Comparison of ENCODE assay signal across 10 cellular contexts in the genomic region with DNA sequence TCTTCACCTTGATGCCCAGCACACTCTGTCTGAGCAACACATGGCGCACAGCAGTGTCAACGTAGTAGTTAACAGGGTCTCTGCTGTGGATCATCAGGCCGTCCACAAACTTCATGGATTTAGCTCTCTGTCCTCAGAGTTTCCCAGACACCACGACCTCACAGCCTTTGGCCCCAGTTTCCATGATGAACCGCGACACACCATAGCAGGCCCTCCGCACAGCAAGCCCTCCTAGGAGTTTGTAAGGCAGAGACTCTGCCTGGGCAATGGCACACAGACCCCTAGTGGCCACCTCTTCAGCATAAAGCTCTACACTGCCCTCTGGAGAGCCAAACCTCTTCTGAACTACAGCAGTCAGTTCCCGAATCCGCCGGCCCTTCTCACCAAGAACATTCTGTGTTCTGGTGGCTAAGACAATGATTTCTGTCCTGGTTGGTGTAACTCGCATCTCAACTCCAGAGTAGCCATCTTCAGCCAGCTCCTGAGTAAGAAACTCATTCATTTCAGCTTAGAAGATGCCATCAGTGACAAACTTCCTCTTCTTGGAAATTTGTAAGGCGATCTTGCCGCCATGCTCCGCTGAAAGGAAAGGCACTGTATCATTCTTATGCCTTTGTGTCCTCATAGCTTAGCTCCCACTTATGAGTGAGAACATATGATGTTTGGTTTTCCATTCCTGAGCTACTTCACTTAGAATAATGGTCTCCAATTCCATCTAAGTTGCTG. TPM values are rescaled to one million over a fixed set of nuclear protein-coding genes. Genes with fewer than 3 reads are reported as not detected.
DNase-seq lines count a peak whose midpoint lies in the region; ATAC-seq and TF ChIP-seq lines count a peak whose summit lies in the region.
"Not testable (repeated sequence)": the region's sequence is repeated elsewhere in the genome, so short reads cannot be mapped to it uniquely, and the experiment has no call there.
"Had no signal": no experiment of that assay in that cellular context is flagged by ENCODE, and none has a peak within 500 bp of the region (broad histone marks: within the 10 kb centered on the region; RNA-seq: fewer than 3 reads in every experiment).

No MANE protein-coding gene starts in this region.

- intact Hi-C loops in spleen (cut with DNase I; ENCODE audit: low total_unique reads): not testable (repeated sequence)

- H3K27ac ChIP-seq in liver (ENCODE audit: low read depth in 1 of 2, low read length in 2 of 2); spleen: not testable (repeated sequence)

- H3F3A ChIP-seq in Loucy (ENCODE audit: low read depth): not testable (repeated sequence)

- not testable (repeated sequence) for H3K4me2 ChIP-seq in Loucy (ENCODE audit: low read depth, low read length, poor library complexity, severe bottlenecking)

- H3K36me3 ChIP-seq in Loucy (ENCODE audit: insufficient read depth, low read length); liver (ENCODE audit: control insufficient read depth in 4 of 4, insufficient read depth in 3 of 4, low read depth in 1 of 4, low read length in 3 of 4); spleen: not testable (repeated sequence)

- WGBS in liver: 81% methylated on average over 14 of the region's 14 CpGs
- 78 to 83% (median 79%) methylated on average over 14 of the region's 14 CpGs for WGBS in spleen, 5 donors

- H2AFZ ChIP-seq in Loucy (ENCODE audit: low read length): not testable (repeated sequence)

- peak; percentile 55 for DNase-seq in CD1c-positive myeloid dendritic cell (ENCODE audit: extremely low spot score)
- peak; percentile 82 for DNase-seq in OCI-M1 (lab: John Stamatoyannopoulos, UW)
- not testable (repeated sequence) for DNase-seq in astrocyte of the cerebellum (ENCODE audit: low read depth); spleen
- peak; percentile 49 for DNase-seq in fibroblast of villous mesenchyme (ENCODE audit: low read depth)

- ATAC-seq in GM18868 (IDR thresholded peaks at IDR 0.05; ENCODE audit: unreplicated experiment): peak; percentile 54

- H3K9me2 ChIP-seq in Loucy (replicated peaks; ENCODE audit: low read depth, low read length): not testable (repeated sequence)

- H3K4me3 ChIP-seq in Loucy (ENCODE audit: low read length, poor library complexity, severe bottlenecking); astrocyte of the cerebellum (ENCODE audit: low read depth, low read length); fibroblast of villous mesenchyme (ENCODE audit: low read depth, low read length); liver (ENCODE audit: low read depth in 1 of 3, low read length in 3 of 3); spleen: not testable (repeated sequence)

- not testable (repeated sequence) for H3K4me1 ChIP-seq in Loucy (ENCODE audit: insufficient read depth, low read length, poor library complexity, severe bottlenecking); liver (ENCODE audit: control insufficient read depth in 4 of 4, insufficient read depth in 4 of 4, low read length in 3 of 4); spleen

- not testable (repeated sequence) for H3K9me3 ChIP-seq in Loucy (ENCODE audit: insufficient read depth, low read depth, low read length); liver (ENCODE audit: control insufficient read depth in 4 of 4, low read length in 3 of 4); spleen

- TF ChIP-seq CTCF in Loucy (conservative IDR thresholded peaks at IDR 0.05; ENCODE audit: low read length): peak; percentile 87
- peak; percentile 41 for TF ChIP-seq CTCF in astrocyte of the cerebellum (IDR thresholded peaks at IDR 0.05; ENCODE audit: low read depth, low read length, missing control alignments)
- TF ChIP-seq CTCF in fibroblast of villous mesenchyme (IDR thresholded peaks at IDR 0.05; ENCODE audit: insufficient read depth, low read depth, low read length): peak; percentile 71
- TF ChIP-seq CTCF in liver (IDR thresholded peaks at IDR 0.05; ENCODE audit: low read depth, low read length, missing input control): peak; percentile 7
- peak in 7 of 11 experiments; percentile 24 to 48 (median 38) for TF ChIP-seq CTCF in spleen (IDR thresholded peaks at IDR 0.05 in 8 of 11, conservative IDR thresholded peaks at IDR 0.05 in 3 of 11)

- not testable (repeated sequence) for H3K79me2 ChIP-seq in Loucy (ENCODE audit: insufficient read depth, low read length)

- H3K27me3 ChIP-seq in Loucy (ENCODE audit: insufficient read depth, low read length, poor library complexity, severe bottlenecking); liver (ENCODE audit: control insufficient read depth in 4 of 4, insufficient read depth in 4 of 4, low read length in 3 of 4); spleen (replicated peaks in 1 of 7): not testable (repeated sequence)

- TF ChIP-seq POLR2A in spleen (IDR thresholded peaks at IDR 0.05): not testable (repeated sequence)

- not testable (repeated sequence) for H4K20me1 ChIP-seq in Loucy (ENCODE audit: insufficient read depth, low read length, poor library complexity, severe bottlenecking)

- TF ChIP-seq RAD21 in liver (IDR thresholded peaks at IDR 0.05): peak; percentile 24 to 67

- in situ Hi-C loops in astrocyte of the cerebellum (cut with HindIII; ENCODE audit: low sequenced_read_pairs): not testable (repeated sequence)

- H3K9ac ChIP-seq in Loucy (ENCODE audit: low read depth, low read length, poor library complexity, severe bottlenecking); liver (ENCODE audit: low read depth in 1 of 2, low read length in 2 of 2): not testable (repeated sequence)

RNA-seq across cellular contexts. Expression of a gene that starts 26.2 kb away (rescaled TPM):
- total RNA-seq in fibroblast of villous mesenchyme (91.2 and 203 TPM in 2 replicates), liver (100 to 1,000 TPM in 1 of 2 donors, 10 to 100 TPM in 1; 60.2 to 115 TPM), spleen (100 to 1,000 TPM in 4 of 7 donors, 10 to 100 TPM in 3; 70.7 to 132 (median 114) TPM)
- polyA plus RNA-seq in liver (10 to 100 TPM; 43.6 to 99.5 TPM), spleen (10 to 100 TPM; 15.8 to 21.8 (median 20.9) TPM)

RNA-seq across cellular contexts. Expression of a gene that starts 50.4 kb away (rescaled TPM):
- under 0.01 TPM in 2 replicates for total RNA-seq in fibroblast of villous mesenchyme
- total RNA-seq in liver: under 1 TPM in 1 of 2 donors, not detected in 1; 0.08 TPM
- polyA plus RNA-seq in liver: not detected
- not detected for total RNA-seq in spleen
- not detected for polyA plus RNA-seq in spleen
- total RNA-seq: Peyer's patch, urinary bladder had no signal
- polyA plus RNA-seq: urinary bladder had no signal

RNA-seq across cellular contexts. Expression of a gene that starts 50.4 kb away (rescaled TPM):
- total RNA-seq in fibroblast of villous mesenchyme: 15.8 and 24.2 TPM in 2 replicates
- 1 to 10 TPM; 7.3 to 10.0 TPM for total RNA-seq in liver
- polyA plus RNA-seq in liver: 1 to 10 TPM; 4.8 to 5.9 TPM
- total RNA-seq in spleen: 10 to 100 TPM; 15.8 to 26.6 (median 20.7) TPM
- 10 to 100 TPM; 12.7 to 16.6 (median 13.0) TPM for polyA plus RNA-seq in spleen

Comparison
In these comparisons a context has a peak if more than half of its experiments do, and no peak if none do; other contexts are left out.
1. CTCF ChIP-seq: peak in every context shown above with its lines; median percentile 87 in Loucy; 71 in fibroblast of villous mesenchyme; 41 in astrocyte of the cerebellum; 38 in spleen; 7 in liver.